12 cellular contexts compared by ENCODE assay signal in the genomic region with DNA sequence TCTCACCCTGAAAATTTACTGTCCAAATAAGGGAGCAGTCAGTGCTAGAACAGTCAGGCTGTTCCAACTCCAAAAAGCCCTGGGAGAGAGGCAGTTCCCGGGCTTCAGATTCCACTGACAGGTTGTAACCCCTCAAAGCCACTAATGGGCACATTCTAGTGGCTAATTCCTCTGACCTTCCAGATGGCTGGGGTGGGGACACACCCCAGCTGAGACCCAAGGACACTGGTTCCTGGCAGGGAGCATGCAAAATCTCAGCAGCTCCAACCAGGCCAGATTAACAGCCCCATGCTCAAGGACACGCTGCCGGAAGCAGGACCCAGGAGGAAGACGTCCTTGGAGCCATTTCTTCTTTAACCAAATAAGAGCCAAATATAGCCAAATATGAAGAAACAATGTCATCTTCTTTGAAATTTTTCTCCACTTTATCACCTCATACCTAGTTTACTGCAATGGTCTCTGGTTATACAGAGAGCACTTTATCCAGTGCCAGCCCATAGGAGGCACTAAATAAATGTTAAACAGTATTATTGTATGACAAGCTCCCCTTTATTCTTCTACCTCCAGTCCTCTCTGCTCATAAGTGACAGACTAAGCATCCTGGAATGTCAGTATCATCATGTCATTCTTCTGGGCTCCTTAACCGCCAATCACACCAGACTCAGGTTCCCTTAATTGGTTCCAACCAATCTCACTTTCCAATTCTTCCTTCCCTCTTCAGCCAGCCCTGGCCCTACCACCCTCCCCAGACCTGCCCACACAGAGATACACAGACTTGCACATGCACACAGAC.
DNase-seq lines count a peak whose midpoint lies in the region; ATAC-seq and TF ChIP-seq lines count a peak whose summit lies in the region.
"Had no signal": no experiment of that assay in that cellular context is flagged by ENCODE, and none has a peak within 500 bp of the region (broad histone marks: within the 10 kb centered on the region; RNA-seq: fewer than 3 reads in every experiment).

No MANE protein-coding gene starts in this region.

- H3K4me3 Mint-ChIP-seq in natural killer cell, result no peak overlapping the region
- H3K4me3 Mint-ChIP-seq in natural killer cell treated with Interleukin-12 subunit alpha and Interleukin-12 subunit beta and Interleukin-15 and Interleukin-18, amount 100 ng/mL, for 72 hours, result no peak overlapping the region
- peak overlapping the region; percentile 20 for H3K4me3 Mint-ChIP-seq in progenitor cell of endocrine pancreas (ENCODE audit: low read depth)
- H3K4me3 Mint-ChIP-seq: activated CD4-positive, alpha-beta memory T cell treated with anti-CD3 and anti-CD28 coated beads for 36 hours had no signal

- H3K27me3 ChIP-seq in right atrium auricular region, result no peaks in the 10 kb centered on the region

- H3K4me3 ChIP-seq in right atrium auricular region, result no peak overlapping the region

- no peaks in the 10 kb centered on the region for H3K36me3 Mint-ChIP-seq in natural killer cell
- no peaks in the 10 kb centered on the region for H3K36me3 Mint-ChIP-seq in natural killer cell treated with Interleukin-12 subunit alpha and Interleukin-12 subunit beta and Interleukin-15 and Interleukin-18, amount 100 ng/mL, for 72 hours
- H3K36me3 Mint-ChIP-seq in progenitor cell of endocrine pancreas (ENCODE audit: insufficient read depth), result peaks cover 7% of the 10 kb centered on the region
- H3K36me3 Mint-ChIP-seq: activated CD4-positive, alpha-beta memory T cell treated with anti-CD3 and anti-CD28 coated beads for 36 hours had no signal

- no peak for DNase-seq in natural killer cell
- DNase-seq in natural killer cell treated with Interleukin-12 subunit alpha and Interleukin-12 subunit beta and Interleukin-15 and Interleukin-18, amount 100 ng/mL, for 72 hours (ENCODE audit: low spot score), result no peak
- no peak for DNase-seq in right atrium auricular region (ENCODE audit: low spot score)
- no peak for DNase-seq in progenitor cell of endocrine pancreas (ENCODE audit: low spot score, unreplicated experiment)
- no peak for DNase-seq in NCI-H2081 treated with DMSO at 0.1 percent for 48 hours (lab: John Stamatoyannopoulos, UW)
- DNase-seq: activated CD4-positive, alpha-beta memory T cell treated with anti-CD3 and anti-CD28 coated beads for 36 hours; activated effector memory CD4-positive, alpha-beta T cell treated with Interleukin-2 at 50 U/mL for 16 hours; stimulated activated CD4-positive, alpha-beta T cell treated with anti-CD3 and anti-CD28 coated beads, Interleukin-2, amount 100 ng/mL, for 48 hours; T-helper 2 cell had no signal

- H3K27ac Mint-ChIP-seq in natural killer cell (peak overlapping the region; percentile 81 to 86), progenitor cell of endocrine pancreas (peak overlapping the region; percentile 67)
- no peak overlapping the region for H3K27ac Mint-ChIP-seq in natural killer cell treated with Interleukin-12 subunit alpha and Interleukin-12 subunit beta and Interleukin-15 and Interleukin-18, amount 100 ng/mL, for 72 hours
- H3K27ac Mint-ChIP-seq: activated CD4-positive, alpha-beta memory T cell treated with anti-CD3 and anti-CD28 coated beads for 36 hours had no signal

- peaks cover 0 to 98% of the 10 kb centered on the region in 2 donors for H3K4me1 ChIP-seq in right atrium auricular region

- peaks cover 42 to 53% of the 10 kb centered on the region in 2 donors for H3K4me1 Mint-ChIP-seq in natural killer cell
- H3K4me1 Mint-ChIP-seq in natural killer cell treated with Interleukin-12 subunit alpha and Interleukin-12 subunit beta and Interleukin-15 and Interleukin-18, amount 100 ng/mL, for 72 hours (ENCODE audit: low read depth in 2 of 2), result peaks cover 4 to 25% of the 10 kb centered on the region in 2 donors
- peaks cover 17% of the 10 kb centered on the region for H3K4me1 Mint-ChIP-seq in progenitor cell of endocrine pancreas (ENCODE audit: low read depth)

- no peak for TF ChIP-seq CTCF in natural killer cell (IDR thresholded peaks at IDR 0.05)
- no peak for TF ChIP-seq CTCF in right atrium auricular region (IDR thresholded peaks at IDR 0.05)
- TF ChIP-seq CTCF in progenitor cell of endocrine pancreas (IDR thresholded peaks at IDR 0.05; ENCODE audit: unreplicated experiment), result no peak

- H3K27ac ChIP-seq in right atrium auricular region, result peak overlapping the region; percentile 70 to 88

- no peaks in the 10 kb centered on the region for H3K36me3 ChIP-seq in right atrium auricular region

- no peak for ATAC-seq in natural killer cell
- no peak for ATAC-seq in natural killer cell treated with Interleukin-12 subunit alpha and Interleukin-12 subunit beta and Interleukin-15 and Interleukin-18, amount 100 ng/mL, for 72 hours
- ATAC-seq in GM18868 (IDR thresholded peaks at IDR 0.05; ENCODE audit: unreplicated experiment), result no peak
- no peak for ATAC-seq in GM21786 (IDR thresholded peaks at IDR 0.05; ENCODE audit: unreplicated experiment)
- ATAC-seq in HG02623 (IDR thresholded peaks at IDR 0.05; ENCODE audit: unreplicated experiment), result no peak

- H3K9me3 Mint-ChIP-seq in natural killer cell (no peaks in the 10 kb centered on the region), progenitor cell of endocrine pancreas (ENCODE audit: low read depth) (no peaks in the 10 kb centered on the region)
- no peaks in the 10 kb centered on the region for H3K9me3 Mint-ChIP-seq in natural killer cell treated with Interleukin-12 subunit alpha and Interleukin-12 subunit beta and Interleukin-15 and Interleukin-18, amount 100 ng/mL, for 72 hours
- H3K9me3 Mint-ChIP-seq: activated CD4-positive, alpha-beta memory T cell treated with anti-CD3 and anti-CD28 coated beads for 36 hours had no signal

- no peaks in the 10 kb centered on the region for H3K9me3 ChIP-seq in right atrium auricular region

- intact Hi-C loops in natural killer cell (cut with micrococcal nuclease), result loop anchor here (5.0 kb wide), 1 partner anchor 93 kb away; a partner anchor contains a TSS

- peaks cover 3 to 6% of the 10 kb centered on the region in 2 donors for H3K27me3 Mint-ChIP-seq in natural killer cell (ENCODE audit: low read depth in 2 of 2)
- peaks cover 3 to 8% of the 10 kb centered on the region in 2 donors for H3K27me3 Mint-ChIP-seq in natural killer cell treated with Interleukin-12 subunit alpha and Interleukin-12 subunit beta and Interleukin-15 and Interleukin-18, amount 100 ng/mL, for 72 hours
- no peaks in the 10 kb centered on the region for H3K27me3 Mint-ChIP-seq in progenitor cell of endocrine pancreas

Comparison
In these comparisons a context has a peak if more than half of its experiments do, and no peak if none do; other contexts are left out.
1. H3K27ac Mint-ChIP-seq: peak in natural killer cell (2 of 2) and progenitor cell of endocrine pancreas (single experiment); none in natural killer cell treated with Interleukin-12 subunit alpha and Interleukin-12 subunit beta and Interleukin-15 and Interleukin-18, amount 100 ng/mL, for 72 hours (0 of 2).